Comparison of ENCODE assay signal across 18 cellular contexts in the genomic region with DNA sequence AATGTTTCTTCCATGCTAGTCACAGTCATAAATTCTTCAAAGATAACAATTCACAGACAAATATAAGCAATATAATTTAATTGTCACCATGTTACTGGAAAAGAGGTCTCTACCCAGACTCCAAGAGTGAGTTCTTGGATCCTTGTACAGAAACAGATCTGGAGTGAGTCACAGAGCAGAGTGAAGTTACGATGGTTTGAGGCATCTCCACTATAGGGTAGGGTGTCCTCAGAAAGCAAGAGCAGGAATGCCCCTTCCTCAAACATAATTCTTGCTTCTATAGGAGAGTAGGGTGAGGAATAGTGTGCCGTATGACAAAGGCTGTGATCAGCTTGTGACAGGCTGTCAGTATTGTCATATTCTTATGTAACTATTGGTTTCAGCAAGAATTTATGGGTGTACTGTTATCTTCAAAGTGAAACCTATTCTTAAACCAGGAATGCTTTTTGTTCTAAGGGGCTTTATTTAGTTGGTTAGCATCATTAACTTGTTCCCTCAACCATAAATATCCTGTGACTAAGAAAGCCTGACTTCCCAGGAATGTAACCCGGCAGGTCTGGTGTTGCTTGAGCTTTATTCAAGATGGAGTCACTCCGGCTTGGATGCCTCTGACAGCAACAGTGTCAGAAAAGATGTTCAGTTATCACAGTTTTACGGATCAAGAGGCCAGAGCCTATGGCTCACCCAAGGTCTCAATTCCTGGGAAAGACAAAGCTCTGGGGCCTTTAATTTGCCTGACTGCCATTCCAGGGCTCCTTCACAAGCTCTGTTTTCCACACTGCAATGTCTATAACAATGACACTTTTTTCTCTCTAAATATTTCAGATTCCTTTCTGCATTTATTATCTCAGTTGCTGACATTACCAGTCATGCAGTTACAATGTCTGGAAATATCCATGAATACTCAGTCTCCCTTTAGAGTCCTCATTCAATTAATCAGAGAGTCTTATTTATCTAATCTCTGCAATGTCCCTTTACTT.
DNase-seq lines count a peak whose midpoint lies in the region; ATAC-seq, FAIRE-seq and TF ChIP-seq lines count a peak whose summit lies in the region.
"Had no signal": no experiment of that assay in that cellular context is flagged by ENCODE, and none has a peak within 500 bp of the region (broad histone marks: within the 10 kb centered on the region; RNA-seq: fewer than 3 reads in every experiment).

No MANE protein-coding gene starts in this region.

- no peaks in the 10 kb centered on the region for H3K36me3 ChIP-seq in astrocyte (ENCODE audit: insufficient read depth, low read length)
- H3K36me3 ChIP-seq: ovary had no signal

- no peak overlapping the region for H3K4me3 Mint-ChIP-seq in astrocyte (ENCODE audit: unreplicated experiment)
- H3K4me3 Mint-ChIP-seq: effector memory CD8-positive, alpha-beta T cell; HFFc6 had no signal

- H3K9ac ChIP-seq in astrocyte (ENCODE audit: low read length) = peak overlapping the region; percentile 64

- no peaks in the 10 kb centered on the region for H4K20me1 ChIP-seq in astrocyte (ENCODE audit: insufficient read depth, low read length)

- H2AFZ ChIP-seq in astrocyte (ENCODE audit: low read depth, low read length) = peak overlapping the region; percentile 76

- DNase-seq in GM04503 (ENCODE audit: low read depth) (peak; percentile 19), astrocyte (ENCODE audit: low read depth) (peak; percentile 82), islet precursor cell (peak; percentile 96), retinal pigment epithelial cell (ENCODE audit: low read depth) (peak; percentile 52), HuH-7.5 (ENCODE audit: low spot score) (no peak), NCI-H1417 (lab: John Stamatoyannopoulos, UW) (no peak), GM19239 (ENCODE audit: insufficient read length, low spot score) (no peak)
- DNase-seq: activated CD4-positive, alpha-beta T cell treated with anti-CD3 and anti-CD28 coated beads for 48 hours; activated effector memory CD4-positive, alpha-beta T cell treated with anti-CD3 and anti-CD28 coated beads, Interleukin-2, amount 50 U/mL, for 16 hours; amygdala; effector memory CD8-positive, alpha-beta T cell; HFFc6; left colon; NCI-H1417 treated with DMSO at 0.1 percent for 48 hours; ovary; stimulated activated CD4-positive, alpha-beta T cell treated with anti-CD3 and anti-CD28 coated beads, Interleukin-4, amount 100 ng/mL, for 24 hours had no signal

- peaks cover 26% of the 10 kb centered on the region for H3K4me1 Mint-ChIP-seq in astrocyte (ENCODE audit: low read depth, unreplicated experiment)

- no peaks in the 10 kb centered on the region for H3K27me3 Mint-ChIP-seq in astrocyte (ENCODE audit: low read depth, unreplicated experiment)
- H3K27me3 Mint-ChIP-seq: effector memory CD8-positive, alpha-beta T cell had no signal

- H3K27ac ChIP-seq in astrocyte (ENCODE audit: low read depth, low read length) = peak overlapping the region; percentile 86
- H3K27ac ChIP-seq: ovary had no signal

- peak overlapping the region; percentile 83 for H3K27ac Mint-ChIP-seq in astrocyte (ENCODE audit: unreplicated experiment)
- H3K27ac Mint-ChIP-seq: effector memory CD8-positive, alpha-beta T cell; HFFc6 had no signal

- peak overlapping the region; percentile 53 for H3K4me3 ChIP-seq in astrocyte (ENCODE audit: insufficient read depth, low read depth, low read length)
- no peak overlapping the region for H3K4me3 ChIP-seq in retinal pigment epithelial cell (ENCODE audit: low read length)
- H3K4me3 ChIP-seq: ovary had no signal

- peaks cover 1% of the 10 kb centered on the region for H3K9me3 Mint-ChIP-seq in astrocyte (ENCODE audit: unreplicated experiment)

- no peaks in the 10 kb centered on the region for H3K27me3 ChIP-seq in astrocyte (ENCODE audit: insufficient read depth, low read length)
- H3K27me3 ChIP-seq: ovary had no signal

- no peaks in the 10 kb centered on the region for H3K79me2 ChIP-seq in astrocyte (ENCODE audit: insufficient read depth, low read length)

- H3K4me1 ChIP-seq in astrocyte (ENCODE audit: insufficient read depth, low read length) = peaks cover 21% of the 10 kb centered on the region

- no peaks in the 10 kb centered on the region for H3K9me3 ChIP-seq in astrocyte (ENCODE audit: insufficient read depth, low read depth, low read length)
- H3K9me3 ChIP-seq: ovary had no signal

- ATAC-seq in GM18511 (IDR thresholded peaks at IDR 0.05; ENCODE audit: unreplicated experiment) = no peak
- ATAC-seq: effector memory CD8-positive, alpha-beta T cell; left colon had no signal

- no peaks in the 10 kb centered on the region for H3K36me3 Mint-ChIP-seq in astrocyte (ENCODE audit: low read depth, unreplicated experiment)

- peak; percentile 90 for FAIRE-seq in astrocyte (lab: Jason Lieb, UNC)
- FAIRE-seq in GM19239 (lab: Jason Lieb, UNC) = no peak
- FAIRE-seq: TTC549 had no signal

- TF ChIP-seq CTCF in astrocyte (IDR thresholded peaks at IDR 0.05; ENCODE audit: insufficient read depth, low read depth, low read length) (no peak), retinal pigment epithelial cell (conservative IDR thresholded peaks at IDR 0.05; ENCODE audit: low read depth, low read length) (no peak)

- H3K4me2 ChIP-seq in astrocyte (ENCODE audit: low read length) = peak overlapping the region; percentile 81

Comparison
In these comparisons a context has a peak if more than half of its experiments do, and no peak if none do; other contexts are left out.
1. DNase-seq: peak in GM04503 (single experiment), astrocyte (single experiment), islet precursor cell (single experiment) and retinal pigment epithelial cell (single experiment); none in HuH-7.5 (single experiment), NCI-H1417 (0 of 3) and GM19239 (single experiment).